ENCODE assay signal across 18 cellular contexts in the genomic region with DNA sequence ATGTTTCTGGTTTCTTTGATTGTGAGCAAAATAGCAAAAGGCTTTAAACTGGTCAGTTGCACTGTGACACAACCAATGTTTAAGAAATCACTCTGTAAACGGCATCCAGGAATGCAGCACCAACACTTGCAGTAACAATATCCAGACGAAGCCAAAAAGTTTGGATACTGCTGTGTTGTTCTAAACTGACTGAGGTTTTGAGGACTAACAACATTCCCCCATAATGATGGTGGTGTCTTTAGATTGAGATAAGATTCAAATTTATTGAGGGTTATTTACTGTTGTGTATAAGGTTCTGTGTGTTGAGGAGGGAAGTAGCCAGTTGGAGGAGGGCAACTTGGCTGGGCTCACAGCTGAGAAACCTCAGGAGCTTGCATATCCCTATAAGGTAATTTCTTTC.
DNase-seq lines count a peak whose midpoint lies in the region; ATAC-seq and TF ChIP-seq lines count a peak whose summit lies in the region.
"Had no signal": no experiment of that assay in that cellular context is flagged by ENCODE, and none has a peak within 500 bp of the region (broad histone marks: within the 10 kb centered on the region; RNA-seq: fewer than 3 reads in every experiment).

No MANE protein-coding gene starts in this region.

- no peak overlapping the region for H4K91ac ChIP-seq in trophoblast cell (ENCODE audit: low read depth, low read length)

- H3K14ac ChIP-seq in trophoblast cell (ENCODE audit: low read length): no peak overlapping the region

- no peak overlapping the region for H2BK12ac ChIP-seq in trophoblast cell (ENCODE audit: low read length)

- no peak overlapping the region for H3K23ac ChIP-seq in trophoblast cell (ENCODE audit: low read length)

- H3K36me3 ChIP-seq in fibroblast of lung (ENCODE audit: control insufficient read depth, insufficient read depth, low read length): no peaks in the 10 kb centered on the region
- H3K36me3 ChIP-seq in trophoblast cell (ENCODE audit: control insufficient read depth in 1 of 2, insufficient read depth in 2 of 2, low read length in 2 of 2): no peaks in the 10 kb centered on the region
- no peaks in the 10 kb centered on the region for H3K36me3 ChIP-seq in esophagus squamous epithelium
- H3K36me3 ChIP-seq: left ventricle myocardium inferior, vagina had no signal

- H4K8ac ChIP-seq in trophoblast cell (ENCODE audit: low read depth, low read length): no peak overlapping the region

- TF ChIP-seq CTCF in fibroblast of lung (conservative IDR thresholded peaks at IDR 0.05 in 1 of 2, IDR thresholded peaks at IDR 0.05 in 1 of 2; ENCODE audit: low read depth in 1 of 2, low read length in 2 of 2) (no peak), esophagus squamous epithelium (IDR thresholded peaks at IDR 0.05) (no peak)

- no peak overlapping the region for H3K27ac ChIP-seq in fibroblast of lung (ENCODE audit: insufficient read depth, low read length)
- peak overlapping the region; percentile 38 for H3K27ac ChIP-seq in trophoblast cell (ENCODE audit: low read depth, low read length)
- peak overlapping the region in 1 of 4 donors; percentile 60 for H3K27ac ChIP-seq in esophagus squamous epithelium
- H3K27ac ChIP-seq: left ventricle myocardium inferior had no signal

- H3K4ac ChIP-seq in trophoblast cell (ENCODE audit: low read depth, low read length): no peak overlapping the region

- no peaks in the 10 kb centered on the region for H4K20me1 ChIP-seq in fibroblast of lung (ENCODE audit: control insufficient read depth, extremely low read depth, insufficient read depth, low read length)

- H3K9me3 ChIP-seq in fibroblast of lung (ENCODE audit: control insufficient read depth, insufficient read depth, low read depth, low read length) (no peaks in the 10 kb centered on the region), trophoblast cell (ENCODE audit: insufficient read depth, low read depth, low read length) (no peaks in the 10 kb centered on the region), esophagus squamous epithelium (no peaks in the 10 kb centered on the region)
- H3K9me3 ChIP-seq: left ventricle myocardium inferior, vagina had no signal

- H2BK5ac ChIP-seq in trophoblast cell (ENCODE audit: low read depth, low read length, poor library complexity): no peak overlapping the region

- intact Hi-C loops in esophagus squamous epithelium (cut with DNase I): no loop called here

- peaks cover 16% of the 10 kb centered on the region for H3K4me1 ChIP-seq in fibroblast of lung (ENCODE audit: control insufficient read depth, extremely low read depth, insufficient read depth, low read length)
- H3K4me1 ChIP-seq in trophoblast cell (ENCODE audit: control insufficient read depth in 1 of 2, insufficient read depth in 2 of 2, low read length in 2 of 2): peaks cover 9 to 10% of the 10 kb centered on the region in 2 experiments
- H3K4me1 ChIP-seq in esophagus squamous epithelium: peaks cover 0 to 35% (median 1%) of the 10 kb centered on the region in 3 donors

- H3K79me2 ChIP-seq in fibroblast of lung (ENCODE audit: control insufficient read depth, insufficient read depth, low read length) (peaks cover 2% of the 10 kb centered on the region), trophoblast cell (ENCODE audit: control insufficient read depth, insufficient read depth, low read length, poor library complexity) (no peaks in the 10 kb centered on the region)

- WGBS in trophoblast cell (ENCODE audit: extremely low coverage, insufficient coverage, insufficient read length): no CpG with 5 or more reads among the region's 2 CpGs
- WGBS in esophagus squamous epithelium, 2 donors: 50 to 62% methylated on average over 2 of the region's 2 CpGs

- H2BK120ac ChIP-seq in trophoblast cell (ENCODE audit: insufficient read depth, low read length, poor library complexity): no peak overlapping the region

- no peak overlapping the region for H2AK5ac ChIP-seq in trophoblast cell (ENCODE audit: low read length)

- H4K12ac ChIP-seq in trophoblast cell (ENCODE audit: low read depth, low read length): no peak overlapping the region

- H3K27me3 ChIP-seq in fibroblast of lung (ENCODE audit: control insufficient read depth, insufficient read depth, low read length) (no peaks in the 10 kb centered on the region), trophoblast cell (ENCODE audit: insufficient read depth, low read length) (no peaks in the 10 kb centered on the region), esophagus squamous epithelium (no peaks in the 10 kb centered on the region)
- H3K27me3 ChIP-seq: vagina had no signal

- H3K4me2 ChIP-seq in fibroblast of lung (ENCODE audit: extremely low read depth, insufficient read depth, low read length): no peak overlapping the region
- H3K4me2 ChIP-seq in trophoblast cell (ENCODE audit: low read length): no peak overlapping the region

- H3K4me3 ChIP-seq in fibroblast of lung (replicated peaks in 1 of 4; ENCODE audit: control extremely low read depth in 1 of 4, insufficient read depth in 1 of 4, low read depth in 3 of 4, low read length in 4 of 4) (no peak overlapping the region), trophoblast cell (ENCODE audit: low read depth, low read length) (no peak overlapping the region), esophagus squamous epithelium (no peak overlapping the region)
- H3K4me3 ChIP-seq: left ventricle myocardium inferior, vagina had no signal

- peaks cover 5% of the 10 kb centered on the region for H3K79me1 ChIP-seq in trophoblast cell (ENCODE audit: low read length)

- H2AFZ ChIP-seq in fibroblast of lung (ENCODE audit: low read length): no peak overlapping the region
- no peak overlapping the region for H2AFZ ChIP-seq in trophoblast cell (ENCODE audit: insufficient read depth, low read length, poor library complexity)

- H3K18ac ChIP-seq in trophoblast cell (ENCODE audit: low read length): no peak overlapping the region

- TF ChIP-seq POLR2A in esophagus squamous epithelium (IDR thresholded peaks at IDR 0.05): no peak

- no peak overlapping the region for H3K9ac ChIP-seq in fibroblast of lung (ENCODE audit: insufficient read depth, low read length)
- no peak overlapping the region for H3K9ac ChIP-seq in trophoblast cell (ENCODE audit: low read length)

- DNase-seq in GM03348 (ENCODE audit: low spot score) (peak; percentile 45), SKM-1 treated with dmso at 0.1 percent for 144 hours (lab: John Stamatoyannopoulos, UW; ENCODE audit: unreplicated experiment) (peak; percentile 14), fibroblast of lung (ENCODE audit: low read depth in 2 of 2) (peak; percentile 71 to 84), trophoblast cell (peak in 1 of 2 donors; percentile 14), activated gamma-delta T cell (lab: John Stamatoyannopoulos, UW) (no peak), esophagus squamous epithelium (lab: John Stamatoyannopoulos, UW) (no peak), NCI-H2227 treated with DMSO at 0.1 percent for 48 hours (lab: John Stamatoyannopoulos, UW) (no peak)
- DNase-seq: activated B cell treated with CpG ODN at 0.5 μM for 24 hours; activated CD8-positive, alpha-beta memory T cell treated with anti-CD3 and anti-CD28 coated beads, Interleukin-2, amount 10 ng/mL, durations not matched to agents 7 days and 5 days; hypothalamus; left ventricle myocardium inferior; NCI-H1694 treated with DMSO at 0.1 percent for 48 hours; nephron progenitor cell; OCI-M1; stimulated activated CD4-positive, alpha-beta T cell treated with anti-CD3 and anti-CD28 coated beads, Interleukin-4, amount 100 ng/mL, for 4 hours; SW 1271 had no signal

- ATAC-seq in HG02852 (IDR thresholded peaks at IDR 0.05; ENCODE audit: unreplicated experiment): no peak
- ATAC-seq: activated CD8-positive, alpha-beta memory T cell treated with anti-CD3 and anti-CD28 coated beads, Interleukin-2, amount 10 ng/mL, durations not matched to agents 7 days and 5 days had no signal

Comparison
In these comparisons a context has a peak if more than half of its experiments do, and no peak if none do; other contexts are left out.
1. DNase-seq: peak in GM03348 (single experiment), SKM-1 treated with dmso at 0.1 percent for 144 hours (single experiment) and fibroblast of lung (2 of 2); none in activated gamma-delta T cell (single experiment), esophagus squamous epithelium (single experiment) and NCI-H2227 treated with DMSO at 0.1 percent for 48 hours (single experiment).